Comparison of ENCODE assay signal across 19 cellular contexts in genomic region chr21:41806773-41807172, GRCh38. TPM values are rescaled to one million over a fixed set of nuclear protein-coding genes. Genes with fewer than 3 reads are reported as not detected.
"Had no signal": no experiment of that assay in that cellular context is flagged by ENCODE, and none has a peak within 500 bp of the region (broad histone marks: within the 10 kb centered on the region; RNA-seq: fewer than 3 reads in every experiment).

No MANE protein-coding gene starts in this region.

- H3K27ac Mint-ChIP-seq: activated B cell treated with CpG ODN at 0.5 μM for 24 hours; activated naive CD4-positive, alpha-beta T cell treated with anti-CD3 and anti-CD28 coated beads, Interleukin-2, amount 50 U/mL, for 72 hours; activated T-helper 1 cell treated with anti-CD3 and anti-CD28 coated beads, Interleukin-12 subunit alpha, Interleukin-12 subunit beta, Interleukin-2, Interleukin-4 antibody, amounts not matched to agents 30 ng/mL and 10 ng/mL and 1 ng/mL, durations not matched to agents 14 hours and 24 hours and 36 hours; T-cell had no signal

- ATAC-seq: activated naive CD4-positive, alpha-beta T cell treated with anti-CD3 and anti-CD28 coated beads, Interleukin-2, amount 50 U/mL, for 72 hours; left colon; lower lobe of right lung; psoas muscle; right cardiac atrium; SK-N-SH treated with all-trans-retinoic acid at 6 μM for 48 hours; T-cell had no signal

- H3K4me3 Mint-ChIP-seq: activated B cell treated with CpG ODN at 0.5 μM for 24 hours; activated T-helper 1 cell treated with anti-CD3 and anti-CD28 coated beads, Interleukin-12 subunit alpha, Interleukin-12 subunit beta, Interleukin-2, Interleukin-4 antibody, amounts not matched to agents 30 ng/mL and 10 ng/mL and 1 ng/mL, durations not matched to agents 14 hours and 24 hours and 36 hours; neural crest cell; T-cell had no signal

- H3K9me3 Mint-ChIP-seq: activated B cell treated with CpG ODN at 0.5 μM for 24 hours had no signal

- DNase-seq: activated B cell treated with CpG ODN at 0.5 μM for 24 hours; activated CD4-positive, alpha-beta T cell treated with anti-CD3 and anti-CD28 coated beads for 4 hours; activated gamma-delta T cell treated with Interleukin-2 at 50 U/mL for 16 hours; amygdala; foreskin fibroblast; left colon; lower lobe of right lung; midbrain; psoas muscle; right cardiac atrium; stimulated activated CD4-positive, alpha-beta T cell treated with anti-CD3 and anti-CD28 coated beads, Interleukin-15, amount 100 ng/mL, for 24 hours; stimulated activated CD4-positive, alpha-beta T cell treated with anti-CD3 and anti-CD28 coated beads, Interleukin-2, amount 100 ng/mL, for 48 hours; T-cell; T-helper 9 cell; upper lobe of left lung had no signal

- H3K4me1 Mint-ChIP-seq: activated B cell treated with CpG ODN at 0.5 μM for 24 hours had no signal

- H3K27me3 Mint-ChIP-seq: activated B cell treated with CpG ODN at 0.5 μM for 24 hours, T-cell had no signal

RNA-seq across cellular contexts. Expression of gene RIPK4, which starts 39.9 kb away (rescaled TPM):
- total RNA-seq: activated T-helper 1 cell treated with anti-CD3 and anti-CD28 coated beads, Interleukin-12 subunit alpha, Interleukin-12 subunit beta, Interleukin-2, Interleukin-4 antibody, amounts not matched to agents 30 ng/mL and 10 ng/mL and 1 ng/mL, durations not matched to agents 14 hours and 24 hours and 36 hours; neural crest cell; psoas muscle had no signal
